In genomic region chr12:27970391-27970980, GRCh38 we compare ENCODE assay signal across 8 cellular contexts. TPM values are rescaled to one million over a fixed set of nuclear protein-coding genes. Genes with fewer than 3 reads are reported as not detected.
DNase-seq lines count a peak whose midpoint lies in the region; ATAC-seq, FAIRE-seq and TF ChIP-seq lines count a peak whose summit lies in the region.

No MANE protein-coding gene starts in this region.

- TF ChIP-seq RAD21 in liver (IDR thresholded peaks at IDR 0.05), result no peak

- H3K79me2 ChIP-seq in mammary epithelial cell (ENCODE audit: insufficient read depth, low read length), result peaks cover 56% of the 10 kb centered on the region

- BruUV-seq in mammary epithelial cell (replicated peaks; lab: Mats Ljungman, UMichigan), result no TSS peak

- TF ChIP-seq POLR2A in transverse colon (IDR thresholded peaks at IDR 0.05), result no peak

- H4K20me1 ChIP-seq in mammary epithelial cell (ENCODE audit: insufficient read depth, low read length), result no peaks in the 10 kb centered on the region

- no peak overlapping the region for H2AFZ ChIP-seq in mammary epithelial cell (ENCODE audit: low read depth, low read length)

- CTCF ChIA-PET in mammary epithelial cell (lab: Charles Lee; ENCODE audit: low non-redundant PET), result interaction anchor here (1.1 kb wide), 1 partner anchor 902 kb away, joined by 3 read pairs; no protein-coding TSS in a partner anchor

- no peaks in the 10 kb centered on the region for H3K9me3 ChIP-seq in mammary epithelial cell (replicated peaks; ENCODE audit: insufficient read depth, low read length)
- H3K9me3 ChIP-seq in liver (ENCODE audit: control insufficient read depth in 4 of 4, low read length in 3 of 4), result peaks cover 0 to 3% (median 0%) of the 10 kb centered on the region in 4 donors
- H3K9me3 ChIP-seq in transverse colon, result no peaks in the 10 kb centered on the region
- no peaks in the 10 kb centered on the region for H3K9me3 ChIP-seq in effector memory CD4-positive, alpha-beta T cell (ENCODE audit: control insufficient read depth, low read length)

- peak overlapping the region; percentile 95 for H3K27ac ChIP-seq in mammary epithelial cell (ENCODE audit: insufficient read depth, low read depth, low read length)
- H3K27ac ChIP-seq in liver (ENCODE audit: low read depth in 1 of 2, low read length in 2 of 2), result no peak overlapping the region
- peak overlapping the region; percentile 32 to 49 (median 44) for H3K27ac ChIP-seq in transverse colon
- H3K27ac ChIP-seq in effector memory CD4-positive, alpha-beta T cell (ENCODE audit: insufficient read depth, low read length, poor library complexity, severe bottlenecking), result no peak overlapping the region

- TF ChIP-seq CTCF in mammary epithelial cell (conservative IDR thresholded peaks at IDR 0.05 in 1 of 2, IDR thresholded peaks at IDR 0.05 in 1 of 2; ENCODE audit: extremely low read depth in 1 of 2, insufficient read depth in 1 of 2, low read depth in 1 of 2, low read length in 2 of 2) (no peak), liver (IDR thresholded peaks at IDR 0.05; ENCODE audit: low read depth, low read length, missing input control) (no peak), transverse colon (IDR thresholded peaks at IDR 0.05) (no peak)

- H3K27me3 ChIP-seq in mammary epithelial cell (ENCODE audit: insufficient read depth, low read length) (no peaks in the 10 kb centered on the region), liver (ENCODE audit: control insufficient read depth in 4 of 4, insufficient read depth in 4 of 4, low read length in 3 of 4) (peaks cover 5 to 32% (median 16%) of the 10 kb centered on the region in 4 donors), transverse colon (peaks cover 99% of the 10 kb centered on the region)
- H3K27me3 ChIP-seq in effector memory CD4-positive, alpha-beta T cell (replicated peaks; ENCODE audit: control insufficient read depth, insufficient read depth, low read length, poor library complexity, severe bottlenecking), result peaks cover 50% of the 10 kb centered on the region

- intact Hi-C loops in mammary epithelial cell (cut with micrococcal nuclease), result loop anchor here (1.0 to 2.0 kb wide), 5 partner anchors 29 to 992 kb away; no protein-coding TSS in a partner anchor
- intact Hi-C loops in transverse colon (cut with DNase I; ENCODE audit: low total_unique reads), result no loop called here

- ATAC-seq in HG03460 (IDR thresholded peaks at IDR 0.05; ENCODE audit: unreplicated experiment), result peak; percentile 8

- H3K4me1 ChIP-seq in mammary epithelial cell (ENCODE audit: insufficient read depth, low read length) (peaks cover 35% of the 10 kb centered on the region), liver (ENCODE audit: control insufficient read depth in 4 of 4, insufficient read depth in 4 of 4, low read length in 3 of 4) (peaks cover 12 to 38% (median 26%) of the 10 kb centered on the region in 4 donors), transverse colon (peaks cover 0 to 30% (median 16%) of the 10 kb centered on the region in 4 donors)
- peaks cover 17% of the 10 kb centered on the region for H3K4me1 ChIP-seq in effector memory CD4-positive, alpha-beta T cell (ENCODE audit: control insufficient read depth, insufficient read depth, low read length, poor library complexity, severe bottlenecking)

- H3K9ac ChIP-seq in mammary epithelial cell (ENCODE audit: insufficient read depth, low read length) (peak overlapping the region; percentile 97), liver (ENCODE audit: low read depth in 1 of 2, low read length in 2 of 2) (no peak overlapping the region)

- in situ Hi-C loops in mammary epithelial cell (cut with MboI; ENCODE audit: low sequenced_read_pairs in 2 of 2) (loop anchor here (5.0 kb wide), 2 partner anchors 52 to 207 kb away; no protein-coding TSS in a partner anchor), transverse colon (cut with MboI; ENCODE audit: low pct_ligation_motif_present in 1 of 4, low pct_unique_long_range_greater_than_20kb in 1 of 4, low sequenced_read_pairs in 3 of 4) (no loop called here)

- no peak for FAIRE-seq in GM19239 (lab: Jason Lieb, UNC)

- no peak for TF ChIP-seq EP300 in transverse colon (IDR thresholded peaks at IDR 0.05; ENCODE audit: low read depth)

- WGBS in mammary epithelial cell (ENCODE audit: low coverage, missing lambda C conversion rate), result no CpG with 5 or more reads among the region's 64 CpGs
- 3% methylated on average over 64 of the region's 64 CpGs for WGBS in liver
- 8% methylated on average over 11 of the region's 64 CpGs; no CpG with 5 or more reads in 1 of the 2 donors for WGBS in transverse colon (ENCODE audit: low coverage in 1 of 2), 2 donors

- H3K36me3 ChIP-seq in mammary epithelial cell (ENCODE audit: insufficient read depth, low read length) (peaks cover 3% of the 10 kb centered on the region), liver (ENCODE audit: control insufficient read depth in 4 of 4, insufficient read depth in 3 of 4, low read depth in 1 of 4, low read length in 3 of 4) (no peaks in the 10 kb centered on the region), transverse colon (no peaks in the 10 kb centered on the region)
- no peaks in the 10 kb centered on the region for H3K36me3 ChIP-seq in effector memory CD4-positive, alpha-beta T cell (ENCODE audit: control insufficient read depth, insufficient read depth, low read length)

- dilution Hi-C loops in mammary epithelial cell (cut with HindIII; ENCODE audit: low sequenced_read_pairs), result no loop called here

- peak overlapping the region; percentile 44 to 95 (median 76) for H3K4me3 ChIP-seq in mammary epithelial cell (replicated peaks in 1 of 3; ENCODE audit: insufficient read depth in 1 of 3, low read depth in 2 of 3, low read length in 3 of 3)
- H3K4me3 ChIP-seq in liver (ENCODE audit: low read depth in 1 of 3, low read length in 3 of 3), result peak overlapping the region in 2 of 3 donors; percentile 22 to 62
- H3K4me3 ChIP-seq in transverse colon, result peak overlapping the region; percentile 13 to 67 (median 34)
- H3K4me3 ChIP-seq in effector memory CD4-positive, alpha-beta T cell (ENCODE audit: insufficient read depth, low read depth, low read length, poor library complexity, severe bottlenecking), result no peak overlapping the region

- DNase-seq in AG20443 (ENCODE audit: low spot score), result peak; percentile 63
- peak; percentile 14 for DNase-seq in GM19239 (ENCODE audit: insufficient read length, low spot score)
- DNase-seq in mammary epithelial cell, result peak; percentile 66
- no peak for DNase-seq in transverse colon
- DNase-seq in effector memory CD4-positive, alpha-beta T cell, result no peak
- no peak for DNase-seq in NCI-H226

- peak overlapping the region; percentile 91 for H3K4me2 ChIP-seq in mammary epithelial cell (ENCODE audit: insufficient read depth, low read depth, low read length)

TF ChIP-seq in liver, 16 proteins besides CTCF, POLR2A, EP300 and RAD21 (continues in another document):
- TF ChIP-seq TAF1 (conservative IDR thresholded peaks at IDR 0.05) (no peak), FOXA2 (IDR thresholded peaks at IDR 0.05) (no peak), EGR1 (IDR thresholded peaks at IDR 0.05; ENCODE audit: low read depth in 2 of 2) (no peak), JUND (IDR thresholded peaks at IDR 0.05) (no peak), ZBTB33 (IDR thresholded peaks at IDR 0.05) (no peak), HNF4G (IDR thresholded peaks at IDR 0.05) (no peak), GABPA (IDR thresholded peaks at IDR 0.05 in 1 of 2, conservative IDR thresholded peaks at IDR 0.05 in 1 of 2) (no peak), SP1 (IDR thresholded peaks at IDR 0.05) (no peak), RXRA (IDR thresholded peaks at IDR 0.05) (no peak), HNF4A (conservative IDR thresholded peaks at IDR 0.05) (no peak)
- TF ChIP-seq, protein P1, sequence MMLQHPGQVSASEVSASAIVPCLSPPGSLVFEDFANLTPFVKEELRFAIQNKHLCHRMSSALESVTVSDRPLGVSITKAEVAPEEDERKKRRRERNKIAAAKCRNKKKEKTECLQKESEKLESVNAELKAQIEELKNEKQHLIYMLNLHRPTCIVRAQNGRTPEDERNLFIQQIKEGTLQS (IDR thresholded peaks at IDR 0.05), result no peak

RNA-seq across cellular contexts. Expression of gene PTHLH, which starts 2.0 kb away (rescaled TPM):
- total RNA-seq in mammary epithelial cell, result 100 to 1,000 TPM; 106 to 200 TPM
- 246 TPM for polyA plus RNA-seq in mammary epithelial cell
- polyA minus RNA-seq in mammary epithelial cell, result 133 TPM
- total RNA-seq in liver, result not detected
- polyA plus RNA-seq in liver, result not detected
- total RNA-seq in transverse colon, result under 1 TPM in 2 of 4 donors, not detected in 2; 0.68 to 0.79 TPM

Comparison
In these comparisons a context has a peak if more than half of its experiments do, and no peak if none do; other contexts are left out.
1. DNase-seq: peak in AG20443 (single experiment), GM19239 (single experiment) and mammary epithelial cell (single experiment); none in transverse colon (single experiment), effector memory CD4-positive, alpha-beta T cell (0 of 3) and NCI-H226 (single experiment).
2. H3K27ac ChIP-seq: peak in mammary epithelial cell (single experiment) and transverse colon (4 of 4); none in liver (0 of 2) and effector memory CD4-positive, alpha-beta T cell (single experiment).
3. RNA of gene PTHLH, which starts 2.0 kb away (total RNA-seq): 106 to 200 TPM in mammary epithelial cell; 0.68 to 0.79 TPM in transverse colon and not detected in liver; every median in the first group is over 10 times any median in the second.
4. in situ Hi-C loops: an anchor here in mammary epithelial cell (5.0 kb wide); none called in transverse colon.